Comparison of ENCODE assay signal across 20 cellular contexts in the genomic region with DNA sequence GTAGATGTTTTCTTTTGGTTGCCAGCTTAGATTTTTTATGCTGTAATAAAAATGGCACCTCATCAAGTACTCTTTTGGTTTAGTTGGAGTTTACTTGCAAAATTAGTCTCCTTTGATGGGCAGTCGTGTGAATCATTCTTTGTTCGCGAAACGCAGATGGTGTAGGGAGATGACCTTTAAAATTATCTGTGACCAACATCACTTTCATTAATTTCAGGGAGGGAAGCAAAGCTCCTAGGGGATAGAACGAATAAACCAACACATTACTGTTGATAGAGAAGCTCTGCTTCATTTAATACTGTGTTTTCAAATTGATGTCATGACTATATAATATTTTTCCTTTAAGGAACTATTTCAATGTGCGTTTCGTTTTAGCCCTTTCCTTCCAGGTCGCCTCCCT.
"Had no signal": no experiment of that assay in that cellular context is flagged by ENCODE, and none has a peak within 500 bp of the region (broad histone marks: within the 10 kb centered on the region; RNA-seq: fewer than 3 reads in every experiment).

No MANE protein-coding gene starts in this region.

- H3K27me3 ChIP-seq: body of pancreas, foreskin keratinocyte, heart left ventricle, left lung, suprapubic skin, transverse colon, uterus had no signal

- DNase-seq: activated CD4-positive, alpha-beta T cell treated with anti-CD3 and anti-CD28 coated beads, Interleukin-2, amount 10 ng/mL, durations not matched to agents 24 days and 14 days; activated CD8-positive, alpha-beta T cell treated with anti-CD3 and anti-CD28 coated beads for 36 hours; activated naive CD4-positive, alpha-beta T cell treated with Interleukin-2 at 50 U/mL for 16 hours; activated naive CD8-positive, alpha-beta T cell treated with anti-CD3 and anti-CD28 coated beads, Interleukin-2, amount 10 ng/mL, durations not matched to agents 7 days and 5 days; activated T-cell treated with anti-CD3 and anti-CD28 coated beads, Interleukin-2, amount 50 U/mL, for 24 hours; amygdala; body of pancreas; caudate nucleus; foreskin keratinocyte; heart left ventricle; left lung; midbrain; occipital lobe; right cardiac atrium; stimulated activated CD4-positive, alpha-beta T cell treated with anti-CD3 and anti-CD28 coated beads, Interleukin-2, amount 100 ng/mL, for 48 hours; stimulated activated naive CD8-positive, alpha-beta T cell treated with anti-CD3 and anti-CD28 coated beads, Interleukin-15, amount 100 ng/mL, for 72 hours; transverse colon; uterus had no signal

- H3K4me1 ChIP-seq: body of pancreas, foreskin keratinocyte, left lung, prostate gland, suprapubic skin, transverse colon, uterus had no signal

- H3K4me3 ChIP-seq: body of pancreas, heart left ventricle, left lung, prostate gland, suprapubic skin, transverse colon, uterus had no signal

- ATAC-seq: activated CD8-positive, alpha-beta T cell treated with anti-CD3 and anti-CD28 coated beads for 36 hours; body of pancreas; foreskin keratinocyte; heart left ventricle; left lung; right cardiac atrium; stimulated activated naive CD8-positive, alpha-beta T cell treated with anti-CD3 and anti-CD28 coated beads, Interleukin-15, amount 100 ng/mL, for 72 hours had no signal

- H3K27ac ChIP-seq: body of pancreas, foreskin keratinocyte, heart left ventricle, left lung, prostate gland, suprapubic skin, transverse colon, uterus had no signal

- H3K36me3 ChIP-seq: prostate gland, transverse colon, uterus had no signal

- H3K9me3 ChIP-seq: body of pancreas, heart left ventricle, left lung, prostate gland, suprapubic skin, transverse colon, uterus had no signal
